Comparison of ENCODE assay signal across 27 cellular contexts in genomic region chr3:13665582-13666226, GRCh38.
"Had no signal": no experiment of that assay in that cellular context is flagged by ENCODE, and none has a peak within 500 bp of the region (broad histone marks: within the 10 kb centered on the region; RNA-seq: fewer than 3 reads in every experiment).

No MANE protein-coding gene starts in this region.

- H3K36me3 ChIP-seq: brain microvascular endothelial cell, cardiac muscle cell had no signal

- FAIRE-seq: astrocyte, RCC 7860 had no signal

- H3K27me3 ChIP-seq: brain microvascular endothelial cell had no signal

- H3K4me3 ChIP-seq: cardiac muscle cell had no signal

- ATAC-seq: activated CD8-positive, alpha-beta memory T cell treated with anti-CD3 and anti-CD28 coated beads, Interleukin-2, amount 10 ng/mL, durations not matched to agents 7 days and 5 days; activated naive CD4-positive, alpha-beta T cell treated with anti-CD3 and anti-CD28 coated beads, Interleukin-2, amount 50 U/mL, for 72 hours; activated naive CD8-positive, alpha-beta T cell treated with anti-CD3 and anti-CD28 coated beads, Interleukin-2, amount 50 U/mL, for 24 hours; T-helper 17 cell; WTC11 had no signal

- H3K27ac ChIP-seq: brain microvascular endothelial cell, cardiac muscle cell had no signal

- DNase-seq: activated CD4-positive, alpha-beta T cell treated with anti-CD3 and anti-CD28 coated beads for 1 hour; activated CD4-positive, alpha-beta T cell treated with anti-CD3 and anti-CD28 coated beads, Interleukin-2, amount 10 ng/mL, durations not matched to agents 24 days and 14 days; activated CD4-positive, alpha-beta T cell treated with anti-CD3 and anti-CD28 coated beads, Interleukin-2, amount 50 U/mL, for 48 hours; activated CD8-positive, alpha-beta memory T cell treated with anti-CD3 and anti-CD28 coated beads, Interleukin-2, amount 10 ng/mL, durations not matched to agents 7 days and 5 days; activated effector memory CD4-positive, alpha-beta T cell treated with Interleukin-2 at 50 U/mL for 16 hours; activated naive CD4-positive, alpha-beta T cell; activated naive CD8-positive, alpha-beta T cell treated with anti-CD3 and anti-CD28 coated beads, Interleukin-2, amount 50 U/mL, for 24 hours; activated T-cell treated with anti-CD3 and anti-CD28 coated beads, Interleukin-2, amount 50 U/mL, for 24 hours; brain microvascular endothelial cell; Kasumi-1; NCI-H1048; NCI-H146; NCI-H187 treated with DMSO at 0.1 percent for 48 hours; NCI-H2107; NCI-H2171 treated with DMSO at 0.1 percent for 48 hours; NCI-H226; NCI-H526; NCI-H774; NK-92 treated with Interleukin-12 subunit alpha and Interleukin-12 subunit beta, amount 100 ng/mL, for 24 hours; SHP77 treated with DMSO at 0.1 percent for 48 hours; T-helper 17 cell; T-helper 9 cell had no signal
